Comparison of ENCODE assay signal across 9 cellular contexts in genomic region chr20:57398901-57399535, GRCh38. TPM values are rescaled to one million over a fixed set of nuclear protein-coding genes. Genes with fewer than 3 reads are reported as not detected.
DNase-seq lines count a peak whose midpoint lies in the region; ATAC-seq and TF ChIP-seq lines count a peak whose summit lies in the region.
"Had no signal": no experiment of that assay in that cellular context is flagged by ENCODE, and none has a peak within 500 bp of the region (broad histone marks: within the 10 kb centered on the region; RNA-seq: fewer than 3 reads in every experiment).

No MANE protein-coding gene starts in this region.

- peak overlapping the region; percentile 67 for H3K4me3 Mint-ChIP-seq in nephron progenitor cell

- DNase-seq in A673 (ENCODE audit: low spot score) (no peak), IMR-90 (no peak), dorsolateral prefrontal cortex (no peak), nephron progenitor cell (no peak), UCSD-AML1 (lab: John Stamatoyannopoulos, UW; ENCODE audit: unreplicated experiment) (no peak), GM20000 (ENCODE audit: low spot score) (no peak)
- DNase-seq: T1000 had no signal

- H4K20me1 ChIP-seq in IMR-90 (ENCODE audit: insufficient read depth, low read length), result no peaks in the 10 kb centered on the region; the same call in 1 of the 2 replicates

- no peak overlapping the region for H2BK120ac ChIP-seq in IMR-90 (ENCODE audit: low read depth, low read length)

- in situ Hi-C loops in IMR-90 (cut with MboI; ENCODE audit: low sequenced_read_pairs), result loop anchor here (25.0 kb wide), 1 partner anchor 1638 kb away; the partner anchor contains the start of genes ATP5F1E and PRELID3B

- H4K8ac ChIP-seq in IMR-90 (ENCODE audit: low read depth in 2 of 2, low read length in 2 of 2), result no peak overlapping the region

- H2AK9ac ChIP-seq in IMR-90 (replicated peaks; ENCODE audit: low read depth, low read length, poor library complexity), result peak overlapping the region; percentile 17

- TF ChIP-seq CTCF in A673 (conservative IDR thresholded peaks at IDR 0.05; ENCODE audit: low read depth, low read length), result no peak
- TF ChIP-seq CTCF in IMR-90 (conservative IDR thresholded peaks at IDR 0.05; ENCODE audit: low read depth, low read length), result no peak
- TF ChIP-seq CTCF in dorsolateral prefrontal cortex (IDR thresholded peaks at IDR 0.05 in 54 of 56, conservative IDR thresholded peaks at IDR 0.05 in 2 of 56; ENCODE audit: low read depth in 1 of 56, partially characterized antibody in 56 of 56), result no peak
- TF ChIP-seq CTCF in nephron progenitor cell (IDR thresholded peaks at IDR 0.05), result no peak
- no peak for TF ChIP-seq CTCF in GM20000 (IDR thresholded peaks at IDR 0.05; ENCODE audit: extremely low read depth, missing control alignments)

- H3K27me3 Mint-ChIP-seq in nephron progenitor cell (ENCODE audit: low read depth, poor library complexity), result no peaks in the 10 kb centered on the region

- dilution Hi-C loops in IMR-90 (cut with HindIII; ENCODE audit: low sequenced_read_pairs, unreplicated experiment), result no loop called here

- no peak overlapping the region for H2AK5ac ChIP-seq in IMR-90 (ENCODE audit: low read depth, low read length)

- no peak overlapping the region for H3K56ac ChIP-seq in IMR-90 (ENCODE audit: extremely low read depth, insufficient read depth, low read length)

- no peak for TF ChIP-seq POLR2A in IMR-90 (IDR thresholded peaks at IDR 0.05; ENCODE audit: low read depth, low read length)

- H3K9me3 ChIP-seq in A673 (ENCODE audit: low read depth, low read length, poor library complexity, severe bottlenecking) (no peaks in the 10 kb centered on the region), IMR-90 (ENCODE audit: control insufficient read depth, insufficient read depth, low read length) (no peaks in the 10 kb centered on the region)

- peak overlapping the region; percentile 99 for H3K27ac Mint-ChIP-seq in nephron progenitor cell

- peaks cover 78% of the 10 kb centered on the region for H3K4me1 Mint-ChIP-seq in nephron progenitor cell

- H3K36me3 ChIP-seq in A673 (ENCODE audit: insufficient read depth, low read length, poor library complexity, severe bottlenecking), result peaks cover 45% of the 10 kb centered on the region
- H3K36me3 ChIP-seq in IMR-90 (ENCODE audit: control insufficient read depth, insufficient read depth, low read length), result peaks cover 29% of the 10 kb centered on the region

- peaks cover 0 to 3% of the 10 kb centered on the region in 2 experiments; a peak in 1 of 4 replicates for H3K79me1 ChIP-seq in IMR-90 (ENCODE audit: low read depth in 1 of 2, low read length in 2 of 2)

- POLR2A ChIA-PET in A673 (lab: Charles Lee; ENCODE audit: low non-redundant PET) (no interaction called here), IMR-90 (lab: Charles Lee; ENCODE audit: unreplicated experiment) (no interaction called here)

- H2BK20ac ChIP-seq in IMR-90 (ENCODE audit: low read depth, low read length), result no peak overlapping the region

- H2AFZ ChIP-seq in IMR-90 (replicated peaks; ENCODE audit: low read length, poor library complexity), result no peak overlapping the region

- no peaks in the 10 kb centered on the region for H3K9me3 Mint-ChIP-seq in nephron progenitor cell

- peaks cover 62% of the 10 kb centered on the region for H3K36me3 Mint-ChIP-seq in nephron progenitor cell (ENCODE audit: low read depth)

- ATAC-seq in IMR-90 (ENCODE audit: low read depth) (peak; percentile 22), GM18520 (IDR thresholded peaks at IDR 0.05; ENCODE audit: unreplicated experiment) (no peak), HG03521 (IDR thresholded peaks at IDR 0.05; ENCODE audit: unreplicated experiment) (no peak)

- H3K4ac ChIP-seq in IMR-90 (ENCODE audit: low read depth, low read length), result no peak overlapping the region

- no peak overlapping the region for H3K4me3 ChIP-seq in A673 (ENCODE audit: low read depth, low read length, poor library complexity, severe bottlenecking)
- H3K4me3 ChIP-seq in IMR-90 (ENCODE audit: insufficient read depth, low read depth, low read length), result no peak overlapping the region
- H3K4me3 ChIP-seq in dorsolateral prefrontal cortex, result peak overlapping the region in 7 of 59 donors; percentile 13 to 42 (median 18)

- H3K27ac ChIP-seq in A673 (ENCODE audit: low read depth, low read length, poor library complexity, severe bottlenecking), result peak overlapping the region; percentile 42
- no peak overlapping the region for H3K27ac ChIP-seq in IMR-90 (ENCODE audit: insufficient read depth, low read length)
- peak overlapping the region in 54 of 59 donors; percentile 26 to 97 (median 62) for H3K27ac ChIP-seq in dorsolateral prefrontal cortex

- no peak overlapping the region for H3K23ac ChIP-seq in IMR-90 (ENCODE audit: low read depth, low read length)

- no peaks in the 10 kb centered on the region for H3K9me1 ChIP-seq in IMR-90 (ENCODE audit: insufficient read depth, low read length)

- H2BK5ac ChIP-seq in IMR-90 (ENCODE audit: low read depth, low read length, poor library complexity, severe bottlenecking), result no peak overlapping the region

- no peak overlapping the region for H3K9ac ChIP-seq in IMR-90 (ENCODE audit: low read depth, low read length)

- WGBS in IMR-90 (ENCODE audit: extremely low coverage in 2 of 2, insufficient read length in 1 of 2), 2 experiments, result 58% methylated on average over 5 of the region's 13 CpGs; no CpG with 5 or more reads in 1 of the 2 experiments

- H3K14ac ChIP-seq in IMR-90 (replicated peaks; ENCODE audit: low read depth, low read length), result no peak overlapping the region

- CTCF ChIA-PET in A673 (lab: Charles Lee) (no interaction called here), IMR-90 (lab: Yijun Ruan, JAX) (no interaction called here)

- no peaks in the 10 kb centered on the region for H3K27me3 ChIP-seq in A673 (replicated peaks; ENCODE audit: insufficient read depth, low read depth, low read length, poor library complexity)
- H3K27me3 ChIP-seq in IMR-90 (ENCODE audit: control insufficient read depth, insufficient read depth, low read length), result no peaks in the 10 kb centered on the region
- H3K27me3 ChIP-seq in dorsolateral prefrontal cortex, result no peaks in the 10 kb centered on the region

- H3K18ac ChIP-seq in IMR-90 (ENCODE audit: low read depth, low read length), result no peak overlapping the region

- H3K4me1 ChIP-seq in A673 (ENCODE audit: insufficient read depth, low read length, poor library complexity, severe bottlenecking) (no peaks in the 10 kb centered on the region), IMR-90 (ENCODE audit: control insufficient read depth, insufficient read depth, low read length) (peaks cover 6% of the 10 kb centered on the region; the same call in 1 of the 2 replicates)

- no peak overlapping the region for H3K4me2 ChIP-seq in IMR-90 (ENCODE audit: low read depth, low read length)

- no peak overlapping the region for H4K5ac ChIP-seq in IMR-90 (ENCODE audit: low read depth, low read length)

- H4K91ac ChIP-seq in IMR-90 (ENCODE audit: insufficient read depth, low read depth, low read length), result no peak overlapping the region

- no TSS peak for BruUV-seq in A673 (replicated peaks; lab: Mats Ljungman, UMichigan)
- no TSS peak for BruUV-seq in IMR-90 (replicated peaks; lab: Mats Ljungman, UMichigan)

- H2BK15ac ChIP-seq in IMR-90 (ENCODE audit: low read depth, low read length), result no peak overlapping the region

- no peak for TF ChIP-seq RAD21 in IMR-90 (IDR thresholded peaks at IDR 0.05; ENCODE audit: low read length)

- intact Hi-C loops in A673 (cut with micrococcal nuclease; ENCODE audit: unreplicated experiment), result no loop called here
- intact Hi-C loops in IMR-90 (cut with micrococcal nuclease), result no loop called here
- intact Hi-C loops in dorsolateral prefrontal cortex (cut with DNase I), result loop anchor here (10.0 kb wide), 2 partner anchors 196 to 816 kb away; no protein-coding TSS in a partner anchor

TF ChIP-seq in IMR-90, 13 proteins besides CTCF, POLR2A, EP300 and RAD21 (continues in another document):
- TF ChIP-seq ELK1 (IDR thresholded peaks at IDR 0.05; ENCODE audit: borderline replicate concordance, low read depth, low read length) (no peak), MAFK (IDR thresholded peaks at IDR 0.05; ENCODE audit: low read depth, low read length) (no peak), MXI1 (IDR thresholded peaks at IDR 0.05; ENCODE audit: borderline replicate concordance, low read depth, low read length) (no peak), MAZ (IDR thresholded peaks at IDR 0.05; ENCODE audit: borderline replicate concordance, low read depth, low read length) (no peak), USF2 (IDR thresholded peaks at IDR 0.05; ENCODE audit: low read depth, low read length) (no peak), RCOR1 (IDR thresholded peaks at IDR 0.05; ENCODE audit: insufficient replicate concordance, low read length) (no peak), CEBPB (IDR thresholded peaks at IDR 0.05; ENCODE audit: low read depth, low read length) (no peak), FOS (IDR thresholded peaks at IDR 0.05; ENCODE audit: low read depth, low read length) (no peak)

RNA-seq across cellular contexts. Expression of gene RBM38, which starts 7.8 kb away (rescaled TPM):
- 51.7 and 52.7 TPM in 2 replicates for total RNA-seq in A673 (2021)
- total RNA-seq in IMR-90 (2012; rRNA removed), result 5.2 and 6.9 TPM in 2 replicates
- polyA plus RNA-seq in IMR-90 (2012; rRNA removed), result 11.9 and 14.6 TPM in 2 replicates
- polyA plus RNA-seq in IMR-90 (2012; cell fraction: cytosol; rRNA removed), result 9.7 and 20.7 TPM in 2 replicates
- polyA plus RNA-seq in IMR-90 (2012; cell fraction: nucleus; rRNA removed; ENCODE audit: low replicate concordance), result 10.0 and 19.1 TPM in 2 replicates
- 10 to 100 TPM in 112 of 120 experiments, 1 to 10 TPM in 8; 8.5 to 26.9 (median 13.2) TPM for total RNA-seq in dorsolateral prefrontal cortex

RNA-seq across cellular contexts. Expression of gene RAE1, which starts 48.0 kb away (rescaled TPM):
- total RNA-seq in A673 (2021) (59.4 and 70.9 TPM in 2 replicates), IMR-90 (2012; rRNA removed) (32.5 and 32.8 TPM in 2 replicates), dorsolateral prefrontal cortex (10 to 100 TPM; 16.2 to 42.7 (median 30.2) TPM)
- polyA plus RNA-seq in IMR-90 (2012; rRNA removed), result 58.4 and 80.5 TPM in 2 replicates
- 15.2 and 24.2 TPM in 2 replicates for polyA plus RNA-seq in IMR-90 (2012; cell fraction: cytosol; rRNA removed)
- polyA plus RNA-seq in IMR-90 (2012; cell fraction: nucleus; rRNA removed; ENCODE audit: low replicate concordance), result 21.6 and 70.1 TPM in 2 replicates

Comparison
In these comparisons a context has a peak if more than half of its experiments do, and no peak if none do; other contexts are left out.
1. intact Hi-C loops: an anchor here in dorsolateral prefrontal cortex (10.0 kb wide); none called in A673 and IMR-90.